6 cellular contexts compared by ENCODE assay signal in the genomic region with DNA sequence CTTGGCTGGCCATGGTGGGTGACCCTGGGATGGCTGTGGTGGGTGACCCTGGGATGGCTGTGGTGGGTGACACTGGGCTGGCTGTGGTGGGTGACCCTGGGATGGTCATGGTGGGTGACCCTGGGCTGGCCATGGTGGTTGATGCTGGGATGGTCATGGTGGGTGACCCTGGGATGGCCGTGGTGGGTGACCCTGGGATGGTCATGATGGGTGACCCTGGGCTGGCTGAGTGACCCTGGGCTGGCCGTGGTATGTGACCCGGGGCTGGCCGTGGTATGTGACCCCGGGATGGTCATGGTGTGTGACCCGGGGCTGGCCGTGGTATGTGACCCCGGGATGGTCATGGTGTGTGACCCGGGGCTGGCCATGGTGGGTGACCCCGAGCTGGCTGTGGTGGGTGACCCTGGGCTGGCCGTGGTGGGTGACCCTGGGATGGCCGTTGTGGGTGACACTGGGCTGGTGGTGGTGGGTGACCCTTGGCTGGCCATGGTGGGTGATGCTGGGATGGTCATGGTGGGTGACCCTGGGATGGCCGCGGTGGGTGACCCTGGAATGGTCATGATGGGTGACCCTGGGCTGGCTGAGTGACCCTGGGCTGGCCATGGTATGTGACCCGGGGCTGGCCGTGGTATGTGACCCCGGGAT. TPM values are rescaled to one million over a fixed set of nuclear protein-coding genes. Genes with fewer than 3 reads are reported as not detected.
DNase-seq lines count a peak whose midpoint lies in the region; ATAC-seq, FAIRE-seq and TF ChIP-seq lines count a peak whose summit lies in the region.
"Not testable (repeated sequence)": the region's sequence is repeated elsewhere in the genome, so short reads cannot be mapped to it uniquely, and the experiment has no call there.

No MANE protein-coding gene starts in this region.

- 98% methylated on average over 5 of the region's 17 CpGs for WGBS in HepG2 (ENCODE audit: low lambda C conversion rate)
- 90 to 98% (median 95%) methylated on average over 11 to 17 of the region's 17 CpGs for WGBS in spleen, 5 donors

- not testable (repeated sequence) for H3K4me1 ChIP-seq in HEK293 (ENCODE audit: control insufficient read depth, insufficient read depth, low read length); lower lobe of right lung; spleen
- H3K4me1 ChIP-seq in HepG2 (ENCODE audit: insufficient read depth, low read length): peaks cover 70% of the 10 kb centered on the region

- H4K20me1 ChIP-seq in HepG2 (ENCODE audit: insufficient read depth, low read length): not testable (repeated sequence)

- not testable (repeated sequence) for H3K9me3 Mint-ChIP-seq in activated naive CD8-positive, alpha-beta T cell treated with anti-CD3 and anti-CD28 coated beads, Interleukin-2, amount 10 ng/mL, durations not matched to agents 7 days and 5 days

- not testable (repeated sequence) for FAIRE-seq in HepG2 (lab: Jason Lieb, UNC)

- not testable (repeated sequence) for ATAC-seq in activated naive CD8-positive, alpha-beta T cell treated with anti-CD3 and anti-CD28 coated beads, Interleukin-2, amount 10 ng/mL, durations not matched to agents 7 days and 5 days (ENCODE audit: low read depth); Right ventricle myocardium inferior; HepG2; lower lobe of right lung

- in situ Hi-C loops in HepG2 (cut with HindIII; ENCODE audit: extremely low pct_ligation_motif_present, low pct_unique_long_range_greater_than_20kb): not testable (repeated sequence)

- CTCF ChIA-PET in HEK293 (lab: Yijun Ruan, JAX); HepG2 (lab: Yijun Ruan, JAX; ENCODE audit: low intra/inter-chr PET ratio, low total read pairs): not testable (repeated sequence)

- H3K27me3 ChIP-seq in HepG2 (ENCODE audit: control insufficient read depth in 1 of 2, insufficient read depth in 2 of 2, low read length in 2 of 2); lower lobe of right lung (ENCODE audit: low read depth); spleen (replicated peaks in 1 of 7): not testable (repeated sequence)

- H3K9me3 ChIP-seq in HEK293 (ENCODE audit: control insufficient read depth, insufficient read depth, low read depth, low read length); HepG2 (ENCODE audit: low read length); lower lobe of right lung; spleen: not testable (repeated sequence)

- H3K36me3 ChIP-seq in HEK293 (ENCODE audit: control insufficient read depth in 2 of 2, insufficient read depth in 1 of 2, low read length in 2 of 2); HepG2 (replicated peaks in 1 of 2; ENCODE audit: control insufficient read depth in 1 of 2, insufficient read depth in 2 of 2, low read length in 2 of 2); lower lobe of right lung; spleen: not testable (repeated sequence)

- not testable (repeated sequence) for H3K27ac Mint-ChIP-seq in activated naive CD8-positive, alpha-beta T cell treated with anti-CD3 and anti-CD28 coated beads, Interleukin-2, amount 10 ng/mL, durations not matched to agents 7 days and 5 days

- not testable (repeated sequence) for H2AFZ ChIP-seq in HepG2 (ENCODE audit: low read length)

- not testable (repeated sequence) for TF ChIP-seq EP300 in HepG2 (IDR thresholded peaks at IDR 0.05; ENCODE audit: low read depth in 2 of 2, low read length in 2 of 2); HepG2 (CRISPR knock-in tag; IDR thresholded peaks at IDR 0.05; ENCODE audit: borderline replicate concordance)

- DNase-seq in activated naive CD8-positive, alpha-beta T cell treated with anti-CD3 and anti-CD28 coated beads, Interleukin-2, amount 10 ng/mL, durations not matched to agents 7 days and 5 days: peak; percentile 25
- DNase-seq in Right ventricle myocardium inferior (ENCODE audit: missing footprints): peak; percentile 18
- not testable (repeated sequence) for DNase-seq in HepG2 (ENCODE audit: low spot score)
- DNase-seq in lower lobe of right lung: peak; percentile 32
- peak; percentile 31 for DNase-seq in spleen

- not testable (repeated sequence) for H3K27ac ChIP-seq in HEK293 (ENCODE audit: extremely low read depth, low read depth, low read length); HepG2 (ENCODE audit: extremely low read length, insufficient read depth, low read length); lower lobe of right lung; spleen

- BruUV-seq in HepG2 (replicated peaks; lab: Mats Ljungman, UMichigan): not testable (repeated sequence)

- not testable (repeated sequence) for H3K9ac ChIP-seq in HepG2 (ENCODE audit: insufficient read depth, low read depth, low read length)

- H3K36me3 Mint-ChIP-seq in activated naive CD8-positive, alpha-beta T cell treated with anti-CD3 and anti-CD28 coated beads, Interleukin-2, amount 10 ng/mL, durations not matched to agents 7 days and 5 days: not testable (repeated sequence)

- not testable (repeated sequence) for H3K4me2 ChIP-seq in HepG2 (ENCODE audit: low read depth, low read length)

- intact Hi-C loops in Right ventricle myocardium inferior (cut with DNase I); HepG2 (cut with micrococcal nuclease; ENCODE audit: unreplicated experiment); lower lobe of right lung (cut with DNase I); spleen (cut with DNase I; ENCODE audit: low total_unique reads): not testable (repeated sequence)

- H3K4me3 ChIP-seq in HEK293 (ENCODE audit: low read depth, low read length); HepG2 (replicated peaks in 1 of 3; ENCODE audit: insufficient read depth in 1 of 3, low read depth in 2 of 3, low read length in 3 of 3); lower lobe of right lung; spleen: not testable (repeated sequence)

- H3K4me3 Mint-ChIP-seq in activated naive CD8-positive, alpha-beta T cell treated with anti-CD3 and anti-CD28 coated beads, Interleukin-2, amount 10 ng/mL, durations not matched to agents 7 days and 5 days: not testable (repeated sequence)

- not testable (repeated sequence) for H3K4me1 Mint-ChIP-seq in activated naive CD8-positive, alpha-beta T cell treated with anti-CD3 and anti-CD28 coated beads, Interleukin-2, amount 10 ng/mL, durations not matched to agents 7 days and 5 days

- not testable (repeated sequence) for H3K79me2 ChIP-seq in HepG2 (ENCODE audit: insufficient read depth, low read length)

- not testable (repeated sequence) for TF ChIP-seq RAD21 in HepG2 (CRISPR knock-in tag; IDR thresholded peaks at IDR 0.05)

- H3K27me3 Mint-ChIP-seq in activated naive CD8-positive, alpha-beta T cell treated with anti-CD3 and anti-CD28 coated beads, Interleukin-2, amount 10 ng/mL, durations not matched to agents 7 days and 5 days: not testable (repeated sequence)

- TF ChIP-seq CTCF in HEK293 (tag by site-specific recombination; IDR thresholded peaks at IDR 0.05); HepG2 (CRISPR knock-in tag; IDR thresholded peaks at IDR 0.05); lower lobe of right lung (IDR thresholded peaks at IDR 0.05); spleen (IDR thresholded peaks at IDR 0.05 in 8 of 11, conservative IDR thresholded peaks at IDR 0.05 in 3 of 11): not testable (repeated sequence)

- not testable (repeated sequence) for TF ChIP-seq POLR2A in HepG2 (IDR thresholded peaks at IDR 0.05; ENCODE audit: insufficient read depth in 1 of 2, low read depth in 2 of 2, low read length in 2 of 2); spleen (IDR thresholded peaks at IDR 0.05)

- POLR2A ChIA-PET in HEK293 (lab: Yijun Ruan, JAX); activated naive CD8-positive, alpha-beta T cell treated with anti-CD3 and anti-CD28 coated beads, Interleukin-2, amount 10 ng/mL, durations not matched to agents 7 days and 5 days (lab: Charles Lee): not testable (repeated sequence)
- POLR2A ChIA-PET in HepG2 (lab: Yijun Ruan, JAX): interaction anchor here (1.3 to 1.6 kb wide), 3 partner anchors 8 to 21 kb away, joined by 6 to 16 read pairs (median 6); a partner anchor contains a TSS

RNA-seq across cellular contexts. Expression of a gene that starts 20.5 kb away (rescaled TPM):
- 10 to 100 TPM; 74.5 to 83.1 TPM for total RNA-seq in activated naive CD8-positive, alpha-beta T cell treated with anti-CD3 and anti-CD28 coated beads, Interleukin-2, amount 10 ng/mL, durations not matched to agents 7 days and 5 days
- total RNA-seq in Right ventricle myocardium inferior: 71.0 TPM
- 47.0 and 50.5 TPM in 2 replicates for total RNA-seq in HepG2 (2016; rRNA removed; fragmentation: Illumina TruSeq; extraction: Trizol)
- 5.3 and 6.4 TPM in 2 replicates for total RNA-seq in HepG2 (2016; cell fraction: cytosol; rRNA removed; fragmentation: Illumina TruSeq; extraction: Trizol; ENCODE audit: low read depth)
- 44.0 and 57.6 TPM in 2 replicates for total RNA-seq in HepG2 (2016; cell fraction: insoluble cytoplasmic fraction; rRNA removed; fragmentation: Illumina TruSeq; extraction: Trizol)
- 23.6 and 27.0 TPM in 2 replicates for total RNA-seq in HepG2 (2016; cell fraction: membrane; rRNA removed; fragmentation: Illumina TruSeq; extraction: Trizol)
- 52.1 and 60.5 TPM in 2 replicates for total RNA-seq in HepG2 (2016; cell fraction: nucleus; rRNA removed; fragmentation: Illumina TruSeq; extraction: Trizol)
- polyA plus RNA-seq in HepG2 (2011; rRNA removed): 66.3 and 76.9 TPM in 2 replicates
- polyA plus RNA-seq in HepG2 (2011; cell fraction: cytosol; rRNA removed): 40.5 and 52.8 TPM in 2 replicates
- 117 and 148 TPM in 2 replicates for polyA plus RNA-seq in HepG2 (2011; cell fraction: nucleus; rRNA removed)
- polyA plus RNA-seq in HepG2 (2012): 58.6 and 62.1 TPM in 2 replicates
- 1.5 and 2.4 TPM in 2 replicates for polyA plus RNA-seq in HepG2 (2016; cell fraction: cytosol; fragmentation: Illumina TruSeq; extraction: Trizol; ENCODE audit: low read depth)
- 41.2 and 44.9 TPM in 2 replicates for polyA plus RNA-seq in HepG2 (2016; cell fraction: insoluble cytoplasmic fraction; fragmentation: Illumina TruSeq; extraction: Trizol; ENCODE audit: low read depth)
- 10.2 and 12.5 TPM in 2 replicates for polyA plus RNA-seq in HepG2 (2016; cell fraction: membrane; fragmentation: Illumina TruSeq; extraction: Trizol; ENCODE audit: low read depth)
- polyA plus RNA-seq in HepG2 (2016; cell fraction: nucleus; fragmentation: Illumina TruSeq; extraction: Trizol; ENCODE audit: insufficient read depth, low read depth): 134 and 146 TPM in 2 replicates
- polyA minus RNA-seq in HepG2 (2011; rRNA and poly(A)+ RNA removed; ENCODE audit: low replicate concordance): 20.0 and 41.6 TPM in 2 replicates
- 36.8 and 46.1 TPM in 2 replicates for polyA minus RNA-seq in HepG2 (2011; cell fraction: cytosol; rRNA and poly(A)+ RNA removed)
- polyA minus RNA-seq in HepG2 (2011; cell fraction: nucleus; rRNA and poly(A)+ RNA removed): 78.9 and 107 TPM in 2 replicates
- 65.8 TPM for total RNA-seq in lower lobe of right lung
- 100 to 1,000 TPM in 1 of 7 donors, 10 to 100 TPM in 6; 55.4 to 104 (median 78.1) TPM for total RNA-seq in spleen
- polyA plus RNA-seq in spleen: 10 to 100 TPM; 36.0 to 38.5 (median 37.3) TPM
